Comparison of ENCODE assay signal across 8 cellular contexts in genomic region chr6:42532038-42532669, GRCh38.
DNase-seq lines count a peak whose midpoint lies in the region; ATAC-seq, FAIRE-seq and TF ChIP-seq lines count a peak whose summit lies in the region.

No MANE protein-coding gene starts in this region.

- DNase-seq in activated CD4-positive, CD25-positive, alpha-beta regulatory T cell (lab: John Stamatoyannopoulos, UW), result no peak
- DNase-seq in Kasumi-1 (lab: John Stamatoyannopoulos, UW), result peak; percentile 68 to 77
- peak; percentile 54 for DNase-seq in RCC 7860 (ENCODE audit: low spot score)
- no peak for DNase-seq in coronary artery (ENCODE audit: low spot score)
- peak; percentile 67 for DNase-seq in medulla oblongata (ENCODE audit: extremely low spot score)
- DNase-seq in activated gamma-delta T cell (lab: John Stamatoyannopoulos, UW), result no peak
- no peak for DNase-seq in NK-92 (lab: John Stamatoyannopoulos, UW; ENCODE audit: unreplicated experiment)

- TF ChIP-seq CTCF in coronary artery (IDR thresholded peaks at IDR 0.05), result peak; percentile 70

- peak; percentile 72 for FAIRE-seq in RCC 7860 (lab: Jason Lieb, UNC)

- H3K27ac ChIP-seq in coronary artery, result no peak overlapping the region

- H3K4me3 ChIP-seq in coronary artery, result no peak overlapping the region

- ATAC-seq in activated CD4-positive, CD25-positive, alpha-beta regulatory T cell treated with anti-CD3 and anti-CD28 coated beads, Interleukin-2, amount 50 U/mL, for 24 hours, result peak; percentile 51 to 53

Comparison
In these comparisons a context has a peak if more than half of its experiments do, and no peak if none do; other contexts are left out.
1. DNase-seq: peak in Kasumi-1 (2 of 2), RCC 7860 (single experiment) and medulla oblongata (single experiment); none in activated CD4-positive, CD25-positive, alpha-beta regulatory T cell (0 of 4), coronary artery (single experiment), activated gamma-delta T cell (single experiment) and NK-92 (single experiment).